ENCODE assay signal across 8 cellular contexts in the genomic region with DNA sequence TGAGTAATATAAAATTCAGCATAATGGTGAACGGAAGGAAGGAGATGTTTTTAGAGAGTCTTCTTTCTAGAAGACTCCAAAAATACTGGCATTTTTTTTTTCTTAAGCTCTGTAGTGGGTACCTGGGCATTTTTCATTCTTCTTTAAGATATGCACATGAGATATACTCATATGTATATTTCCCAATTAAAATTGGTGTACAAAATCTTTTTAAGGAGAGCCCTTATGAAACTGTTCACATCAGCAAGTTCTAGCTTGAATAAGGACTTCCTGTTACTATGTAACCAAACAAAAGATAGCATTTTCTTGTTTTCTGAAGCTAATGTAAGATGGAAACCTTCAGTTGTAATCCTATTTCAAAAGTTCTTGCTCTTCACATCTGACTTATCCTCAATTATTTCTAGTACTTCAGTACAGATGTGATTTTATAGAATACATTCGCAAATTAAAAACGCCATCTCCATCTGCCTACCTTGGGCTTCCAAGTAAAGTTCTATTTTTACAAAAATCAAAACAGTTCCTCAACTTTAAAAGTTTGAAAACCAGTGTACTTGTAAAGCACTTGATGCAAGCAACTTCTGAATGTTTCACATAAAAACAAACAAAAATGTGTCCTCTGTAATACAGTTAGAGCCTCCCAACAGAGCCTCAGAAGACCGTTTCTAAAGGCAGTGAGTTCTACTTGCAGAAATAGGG. TPM values are rescaled to one million over a fixed set of nuclear protein-coding genes. Genes with fewer than 3 reads are reported as not detected.
A peak's percentile ranks its signal among the peaks of the same experiment; 100 is the strongest.
DNase-seq lines count a peak whose midpoint lies in the region; ATAC-seq and TF ChIP-seq lines count a peak whose summit lies in the region.

No MANE protein-coding gene starts in this region.

- no peak for DNase-seq in stimulated activated naive CD8-positive, alpha-beta T cell treated with anti-CD3 and anti-CD28 coated beads, Interleukin-15, Interleukin-2, amounts not matched to agents 100 U/mL and 50 U/mL, for 24 hours
- DNase-seq in PC-9: no peak
- no peak for DNase-seq in mesothelial cell of epicardium (ENCODE audit: low spot score in 2 of 2, unreplicated experiment in 2 of 2)
- no peak for DNase-seq in HPDE6-E6E7 (ENCODE audit: extremely low spot score)
- DNase-seq in H4 (ENCODE audit: low spot score): no peak

- intact Hi-C loops in PC-9 (cut with micrococcal nuclease; ENCODE audit: unreplicated experiment): loop anchor here (5.0 to 10.0 kb wide), 2 partner anchors 142 to 946 kb away; a partner anchor contains a TSS
- intact Hi-C loops in dendritic cell treated with granulocyte-macrophage colony-stimulating factor and Interleukin-4, amounts not matched to agents 40 ng/mL and 50 ng/mL, for 4 days (cut with micrococcal nuclease): loop anchor here (5.0 kb wide), 1 partner anchor 946 kb away; a partner anchor contains a TSS

- H3K27me3 Mint-ChIP-seq in stimulated activated naive CD8-positive, alpha-beta T cell treated with anti-CD3 and anti-CD28 coated beads, Interleukin-15, Interleukin-2, amounts not matched to agents 100 ng/mL and 50 ng/mL, for 24 hours: no peaks in the 10 kb centered on the region
- H3K27me3 Mint-ChIP-seq in dendritic cell treated with granulocyte-macrophage colony-stimulating factor and Interleukin-4, amounts not matched to agents 40 ng/mL and 50 ng/mL, for 4 days: no peaks in the 10 kb centered on the region
- no peaks in the 10 kb centered on the region for H3K27me3 Mint-ChIP-seq in mesothelial cell of epicardium (ENCODE audit: low read depth)

- peaks cover 11% of the 10 kb centered on the region for H3K79me2 ChIP-seq in PC-9 (ENCODE audit: low read depth)

- POLR2A ChIA-PET in PC-9 (lab: Charles Lee; ENCODE audit: unreplicated experiment): interaction anchor here (0.5 kb wide), 1 partner anchor 70 kb away, joined by 4 read pairs; no protein-coding TSS in a partner anchor

- peak overlapping the region; percentile 96 for H3K27ac Mint-ChIP-seq in stimulated activated naive CD8-positive, alpha-beta T cell treated with anti-CD3 and anti-CD28 coated beads, Interleukin-15, Interleukin-2, amounts not matched to agents 100 ng/mL and 50 ng/mL, for 24 hours
- H3K27ac Mint-ChIP-seq in dendritic cell treated with granulocyte-macrophage colony-stimulating factor and Interleukin-4, amounts not matched to agents 40 ng/mL and 50 ng/mL, for 4 days: peak overlapping the region; percentile 94
- peak overlapping the region; percentile 97 for H3K27ac Mint-ChIP-seq in mesothelial cell of epicardium

- no peaks in the 10 kb centered on the region for H3K9me3 ChIP-seq in PC-9 (ENCODE audit: insufficient read depth, low read depth)

- H3K36me3 Mint-ChIP-seq in stimulated activated naive CD8-positive, alpha-beta T cell treated with anti-CD3 and anti-CD28 coated beads, Interleukin-15, Interleukin-2, amounts not matched to agents 100 ng/mL and 50 ng/mL, for 24 hours (ENCODE audit: low read depth): peaks cover 4% of the 10 kb centered on the region
- peaks cover 14% of the 10 kb centered on the region for H3K36me3 Mint-ChIP-seq in dendritic cell treated with granulocyte-macrophage colony-stimulating factor and Interleukin-4, amounts not matched to agents 40 ng/mL and 50 ng/mL, for 4 days (ENCODE audit: low read depth)
- no peaks in the 10 kb centered on the region for H3K36me3 Mint-ChIP-seq in mesothelial cell of epicardium

- CTCF ChIA-PET in PC-9 (lab: Charles Lee): interaction anchor here (0.7 kb wide), 1 partner anchor 499 kb away, joined by 3 read pairs; no protein-coding TSS in a partner anchor

- no peak for ATAC-seq in stimulated activated naive CD8-positive, alpha-beta T cell treated with anti-CD3 and anti-CD28 coated beads, Interleukin-15, Interleukin-2, amounts not matched to agents 100 U/mL and 50 U/mL, for 24 hours
- peak; percentile 23 for ATAC-seq in HG02870 (IDR thresholded peaks at IDR 0.05; ENCODE audit: unreplicated experiment)

- H3F3A ChIP-seq in PC-9 (ENCODE audit: insufficient read depth, low read depth): peaks cover 14% of the 10 kb centered on the region; the same call in 1 of the 2 replicates

- peak overlapping the region; percentile 97 for H3K4me3 Mint-ChIP-seq in stimulated activated naive CD8-positive, alpha-beta T cell treated with anti-CD3 and anti-CD28 coated beads, Interleukin-15, Interleukin-2, amounts not matched to agents 100 ng/mL and 50 ng/mL, for 24 hours
- H3K4me3 Mint-ChIP-seq in dendritic cell treated with granulocyte-macrophage colony-stimulating factor and Interleukin-4, amounts not matched to agents 40 ng/mL and 50 ng/mL, for 4 days: peak overlapping the region; percentile 87
- H3K4me3 Mint-ChIP-seq in mesothelial cell of epicardium: peak overlapping the region; percentile 90

- H3K9me2 ChIP-seq in PC-9 (ENCODE audit: insufficient read depth): no peaks in the 10 kb centered on the region; the same call in 1 of the 2 replicates

- peak overlapping the region; percentile 99 for H2AFZ ChIP-seq in PC-9

- TF ChIP-seq CTCF in PC-9 (conservative IDR thresholded peaks at IDR 0.05) (no peak), mesothelial cell of epicardium (IDR thresholded peaks at IDR 0.05; ENCODE audit: unreplicated experiment) (no peak)

- H3K4me2 ChIP-seq in PC-9: peak overlapping the region; percentile 94

- no peaks in the 10 kb centered on the region for H3K27me3 ChIP-seq in PC-9 (ENCODE audit: insufficient read depth, low read depth)

- no peaks in the 10 kb centered on the region for H3K9me3 Mint-ChIP-seq in stimulated activated naive CD8-positive, alpha-beta T cell treated with anti-CD3 and anti-CD28 coated beads, Interleukin-15, Interleukin-2, amounts not matched to agents 100 ng/mL and 50 ng/mL, for 24 hours
- no peaks in the 10 kb centered on the region for H3K9me3 Mint-ChIP-seq in dendritic cell treated with granulocyte-macrophage colony-stimulating factor and Interleukin-4, amounts not matched to agents 40 ng/mL and 50 ng/mL, for 4 days
- H3K9me3 Mint-ChIP-seq in mesothelial cell of epicardium: no peaks in the 10 kb centered on the region

- H3K27ac ChIP-seq in PC-9: peak overlapping the region; percentile 65

- H3K4me1 ChIP-seq in PC-9 (replicated peaks; ENCODE audit: insufficient read depth): peaks cover 29% of the 10 kb centered on the region

- peaks cover 43% of the 10 kb centered on the region for H3K4me1 Mint-ChIP-seq in stimulated activated naive CD8-positive, alpha-beta T cell treated with anti-CD3 and anti-CD28 coated beads, Interleukin-15, Interleukin-2, amounts not matched to agents 100 ng/mL and 50 ng/mL, for 24 hours (ENCODE audit: low read depth)
- H3K4me1 Mint-ChIP-seq in dendritic cell treated with granulocyte-macrophage colony-stimulating factor and Interleukin-4, amounts not matched to agents 40 ng/mL and 50 ng/mL, for 4 days (ENCODE audit: low read depth): peaks cover 31% of the 10 kb centered on the region
- peaks cover 39% of the 10 kb centered on the region for H3K4me1 Mint-ChIP-seq in mesothelial cell of epicardium

- H3K36me3 ChIP-seq in PC-9 (ENCODE audit: low read depth): no peaks in the 10 kb centered on the region

- peak overlapping the region; percentile 96 for H3K4me3 ChIP-seq in PC-9

- H4K20me1 ChIP-seq in PC-9 (ENCODE audit: insufficient read depth): no peaks in the 10 kb centered on the region

- TSS peak; percentile 69 for BruUV-seq in PC-9 (replicated peaks; lab: Mats Ljungman, UMichigan)

RNA-seq across cellular contexts. Expression of a gene that starts 0.6 kb away (rescaled TPM):
- total RNA-seq in PC-9 (2021) (7.2 and 11.0 TPM in 2 replicates), mesothelial cell of epicardium (17.4 to 17.8 TPM (median 17.8 TPM) in 3 replicates)
- total RNA-seq in H4 (2014; rRNA removed; shearing (Covaris generic)): 8.5 and 12.3 TPM in 2 replicates
